Comparison of ENCODE assay signal across 9 cellular contexts in genomic region chr14:94601961-94602391, GRCh38. TPM values are rescaled to one million over a fixed set of nuclear protein-coding genes. Genes with fewer than 3 reads are reported as not detected.
A peak's percentile ranks its signal among the peaks of the same experiment; 100 is the strongest.
DNase-seq lines count a peak whose midpoint lies in the region; FAIRE-seq and TF ChIP-seq lines count a peak whose summit lies in the region.
"Had no signal": no experiment of that assay in that cellular context is flagged by ENCODE, and none has a peak within 500 bp of the region (broad histone marks: within the 10 kb centered on the region; RNA-seq: fewer than 3 reads in every experiment).

No MANE protein-coding gene starts in this region.

- H2BK20ac ChIP-seq in H9 (ENCODE audit: low read depth, low read length, poor library complexity, severe bottlenecking), result no peak overlapping the region

- H3K9ac ChIP-seq in H9 (ENCODE audit: extremely low read depth, insufficient read length, low read length) (no peak overlapping the region), mammary epithelial cell (ENCODE audit: insufficient read depth, low read length) (no peak overlapping the region), keratinocyte (ENCODE audit: control insufficient read depth, extremely low read depth, insufficient read depth, low read length) (no peak overlapping the region), Karpas-422 (ENCODE audit: low read length) (no peak overlapping the region)

- peak; percentile 88 for FAIRE-seq in keratinocyte (lab: Jason Lieb, UNC)

- H3K27ac ChIP-seq in H9 (ENCODE audit: insufficient read length, low read depth, low read length), result no peak overlapping the region
- peak overlapping the region; percentile 33 for H3K27ac ChIP-seq in mammary epithelial cell (ENCODE audit: insufficient read depth, low read depth, low read length)
- H3K27ac ChIP-seq in keratinocyte (ENCODE audit: control insufficient read depth, insufficient read depth, low read length), result peak overlapping the region; percentile 33
- peak overlapping the region; percentile 29 to 89 (median 84) for H3K27ac ChIP-seq in stomach
- no peak overlapping the region for H3K27ac ChIP-seq in Karpas-422 (ENCODE audit: low read length)

- H3K23ac ChIP-seq in H9 (ENCODE audit: insufficient read length, low read depth, low read length), result no peak overlapping the region

- no peak overlapping the region for H2BK120ac ChIP-seq in H9 (ENCODE audit: low read depth, low read length, poor library complexity, severe bottlenecking)

- no peak overlapping the region for H3K18ac ChIP-seq in H9 (ENCODE audit: insufficient read length, low read depth, low read length)

- BruUV-seq in mammary epithelial cell (replicated peaks; lab: Mats Ljungman, UMichigan), result no TSS peak

- H3K79me2 ChIP-seq in H9 (ENCODE audit: insufficient read depth, low read length), result no peaks in the 10 kb centered on the region
- H3K79me2 ChIP-seq in mammary epithelial cell (ENCODE audit: insufficient read depth, low read length), result no peaks in the 10 kb centered on the region
- no peaks in the 10 kb centered on the region for H3K79me2 ChIP-seq in keratinocyte (ENCODE audit: control insufficient read depth, insufficient read depth, low read length)
- H3K79me2 ChIP-seq in Karpas-422 (ENCODE audit: low read length), result no peaks in the 10 kb centered on the region

- H3K4me1 ChIP-seq in H9 (ENCODE audit: insufficient read depth, low read length) (0 out of 2 replicates have a peak, but pooled peaks cover 2% of the 10 kb centered on the region), mammary epithelial cell (ENCODE audit: insufficient read depth, low read length) (peaks cover 49% of the 10 kb centered on the region), keratinocyte (ENCODE audit: control insufficient read depth, extremely low read depth, insufficient read depth, low read length) (peaks cover 35% of the 10 kb centered on the region), stomach (peaks cover 20 to 47% (median 36%) of the 10 kb centered on the region in 4 donors), Karpas-422 (ENCODE audit: low read length) (no peaks in the 10 kb centered on the region)

- no peak overlapping the region for H2BK12ac ChIP-seq in H9 (ENCODE audit: insufficient read length, low read depth, low read length)

- H3K9me1 ChIP-seq in keratinocyte (ENCODE audit: control insufficient read depth, extremely low read depth, insufficient read depth, low read length), result no peaks in the 10 kb centered on the region

- no peak for TF ChIP-seq EP300 in stomach (IDR thresholded peaks at IDR 0.05)

- no peak for TF ChIP-seq CTCF in H9 (conservative IDR thresholded peaks at IDR 0.05)
- TF ChIP-seq CTCF in mammary epithelial cell (conservative IDR thresholded peaks at IDR 0.05 in 1 of 2, IDR thresholded peaks at IDR 0.05 in 1 of 2; ENCODE audit: extremely low read depth in 1 of 2, insufficient read depth in 1 of 2, low read depth in 1 of 2, low read length in 2 of 2), result no peak
- no peak for TF ChIP-seq CTCF in keratinocyte (optimal IDR thresholded peaks at IDR 0.05 in 1 of 3, IDR thresholded peaks at IDR 0.05 in 1 of 3, conservative IDR thresholded peaks at IDR 0.05 in 1 of 3; ENCODE audit: extremely low read depth in 1 of 3, insufficient read depth in 2 of 3, low read length in 3 of 3)
- TF ChIP-seq CTCF in stomach (IDR thresholded peaks at IDR 0.05), result no peak
- TF ChIP-seq CTCF in GM13977 (IDR thresholded peaks at IDR 0.05; ENCODE audit: extremely low read depth, insufficient read depth, missing control alignments), result no peak

- peaks cover 0 to 5% (median 0%) of the 10 kb centered on the region in 3 experiments; a peak in 3 of 7 replicates for H3K36me3 Mint-ChIP-seq in H9 (ENCODE audit: insufficient read depth in 1 of 3, low read depth in 3 of 3)
- no peaks in the 10 kb centered on the region for H3K36me3 Mint-ChIP-seq in activated naive CD8-positive, alpha-beta T cell treated with anti-CD3 and anti-CD28 coated beads for 36 hours
- H3K36me3 Mint-ChIP-seq: activated naive CD8-positive, alpha-beta T cell had no signal

- no peak overlapping the region for H3K14ac ChIP-seq in H9 (ENCODE audit: insufficient read depth, low read length)

- H3K9me3 ChIP-seq in H9 (ENCODE audit: control insufficient read depth, low read depth, low read length), result no peaks in the 10 kb centered on the region
- H3K9me3 ChIP-seq in mammary epithelial cell (replicated peaks; ENCODE audit: insufficient read depth, low read length), result no peaks in the 10 kb centered on the region
- H3K9me3 ChIP-seq in keratinocyte (ENCODE audit: control insufficient read depth, low read depth, low read length), result no peaks in the 10 kb centered on the region
- H3K9me3 ChIP-seq in stomach, result no peaks in the 10 kb centered on the region
- no peaks in the 10 kb centered on the region for H3K9me3 ChIP-seq in Karpas-422 (ENCODE audit: low read length)

- no peak overlapping the region for H3K4ac ChIP-seq in H9 (ENCODE audit: low read depth, low read length)

- CTCF ChIA-PET in mammary epithelial cell (lab: Charles Lee; ENCODE audit: low non-redundant PET), result no interaction called here

- H3K4me2 ChIP-seq in H9 (ENCODE audit: insufficient read depth, insufficient read length, low read length) (no peak overlapping the region), mammary epithelial cell (ENCODE audit: insufficient read depth, low read depth, low read length) (no peak overlapping the region), keratinocyte (ENCODE audit: control insufficient read depth, extremely low read depth, insufficient read depth, low read depth, low read length) (peak overlapping the region; percentile 50), Karpas-422 (ENCODE audit: low read depth, low read length, poor library complexity, severe bottlenecking) (no peak overlapping the region)

- no peak overlapping the region for H2BK5ac ChIP-seq in H9 (ENCODE audit: insufficient read length, low read length)

- H3K27me3 Mint-ChIP-seq in H9 (ENCODE audit: low read depth), result peaks cover 17% of the 10 kb centered on the region
- peaks cover 11% of the 10 kb centered on the region for H3K27me3 Mint-ChIP-seq in activated naive CD8-positive, alpha-beta T cell treated with anti-CD3 and anti-CD28 coated beads for 36 hours
- H3K27me3 Mint-ChIP-seq: activated naive CD8-positive, alpha-beta T cell had no signal

- H2AK5ac ChIP-seq in H9 (ENCODE audit: insufficient read length, low read length), result no peak overlapping the region

- H3K36me3 ChIP-seq in mammary epithelial cell (ENCODE audit: insufficient read depth, low read length), result no peaks in the 10 kb centered on the region
- H3K36me3 ChIP-seq in keratinocyte (ENCODE audit: control insufficient read depth in 2 of 2, extremely low read depth in 1 of 2, insufficient read depth in 2 of 2, low read length in 2 of 2), result no peaks in the 10 kb centered on the region
- no peaks in the 10 kb centered on the region for H3K36me3 ChIP-seq in stomach
- no peaks in the 10 kb centered on the region for H3K36me3 ChIP-seq in Karpas-422 (ENCODE audit: insufficient read depth, low read length)

- no CpG with 5 or more reads among the region's 6 CpGs for WGBS in H9 (ENCODE audit: extremely low coverage, insufficient read length, low lambda C conversion rate)
- WGBS in mammary epithelial cell (ENCODE audit: low coverage, missing lambda C conversion rate), result 4% methylated on average over 6 of the region's 6 CpGs
- WGBS in stomach, 5 donors, result 8 to 28% (median 18%) methylated on average over 6 of the region's 6 CpGs

- no peaks in the 10 kb centered on the region for H3K79me1 ChIP-seq in H9 (ENCODE audit: insufficient read depth, low read depth, low read length, poor library complexity, severe bottlenecking)

- H3K27me3 ChIP-seq in H9 (ENCODE audit: insufficient read depth, low read length) (no peaks in the 10 kb centered on the region), mammary epithelial cell (ENCODE audit: insufficient read depth, low read length) (no peaks in the 10 kb centered on the region), keratinocyte (ENCODE audit: control insufficient read depth, extremely low read depth, insufficient read depth, low read length) (no peaks in the 10 kb centered on the region), stomach (no peaks in the 10 kb centered on the region), Karpas-422 (ENCODE audit: low read length) (no peaks in the 10 kb centered on the region; the same call in 1 of the 2 replicates)

- in situ Hi-C loops in mammary epithelial cell (cut with MboI; ENCODE audit: low sequenced_read_pairs in 2 of 2), result no loop called here
- in situ Hi-C loops in GM13977 (cut with MboI; ENCODE audit: low pct_unique_long_range_greater_than_20kb, low sequenced_read_pairs, unreplicated experiment), result no loop called here

- H3T11ph ChIP-seq in H9 (ENCODE audit: low read length), result no peak overlapping the region

- intact Hi-C loops in mammary epithelial cell (cut with micrococcal nuclease) (no loop called here), stomach (cut with DNase I; ENCODE audit: low total_unique reads) (no loop called here)

- DNase-seq in H9, result peak; percentile 40
- peak; percentile 86 for DNase-seq in mammary epithelial cell
- no peak for DNase-seq in keratinocyte (ENCODE audit: low read depth, low spot score)
- peak; percentile 60 for DNase-seq in stomach
- DNase-seq in stimulated activated CD4-positive, alpha-beta T cell treated with anti-CD3 and anti-CD28 coated beads, Interleukin-2, amount 100 ng/mL, for 48 hours, result no peak
- no peak for DNase-seq in GM13977 (ENCODE audit: low spot score)
- no peak for DNase-seq in activated naive CD8-positive, alpha-beta T cell treated with anti-CD3 and anti-CD28 coated beads for 36 hours
- DNase-seq in Karpas-422, result no peak

- H3K9me3 Mint-ChIP-seq in H9, result no peaks in the 10 kb centered on the region
- H3K9me3 Mint-ChIP-seq in activated naive CD8-positive, alpha-beta T cell treated with anti-CD3 and anti-CD28 coated beads for 36 hours, result no peaks in the 10 kb centered on the region

- H3K4me3 ChIP-seq in mammary epithelial cell (replicated peaks in 1 of 3; ENCODE audit: insufficient read depth in 1 of 3, low read depth in 2 of 3, low read length in 3 of 3) (no peak overlapping the region), keratinocyte (ENCODE audit: control insufficient read depth in 2 of 3, extremely low read depth in 1 of 3, insufficient read depth in 2 of 3, low read depth in 1 of 3, low read length in 3 of 3) (no peak overlapping the region), stomach (no peak overlapping the region), Karpas-422 (ENCODE audit: low read length) (no peak overlapping the region)

- no peaks in the 10 kb centered on the region for H3K23me2 ChIP-seq in H9 (ENCODE audit: insufficient read length, low read depth, low read length, poor library complexity, severe bottlenecking)

- H4K5ac ChIP-seq in H9 (ENCODE audit: insufficient read length, low read depth, low read length), result no peak overlapping the region

- H3K56ac ChIP-seq in H9 (ENCODE audit: insufficient read length, low read depth, low read length), result no peak overlapping the region

- no peaks in the 10 kb centered on the region for H4K20me1 ChIP-seq in H9 (ENCODE audit: control insufficient read depth, insufficient read depth, insufficient read length)
- H4K20me1 ChIP-seq in mammary epithelial cell (ENCODE audit: insufficient read depth, low read length), result no peaks in the 10 kb centered on the region
- H4K20me1 ChIP-seq in keratinocyte (ENCODE audit: control insufficient read depth, extremely low read depth, insufficient read depth, low read length), result no peaks in the 10 kb centered on the region
- no peaks in the 10 kb centered on the region; the same call in 1 of the 2 replicates for H4K20me1 ChIP-seq in Karpas-422 (ENCODE audit: insufficient read depth, low read depth, low read length)

- H2AFZ ChIP-seq in H9 (ENCODE audit: low read length) (no peak overlapping the region), mammary epithelial cell (ENCODE audit: low read depth, low read length) (peak overlapping the region; percentile 77), keratinocyte (ENCODE audit: control insufficient read depth, low read length) (peak overlapping the region; percentile 74), Karpas-422 (ENCODE audit: low read length) (no peak overlapping the region)

- H3K4me3 Mint-ChIP-seq in H9, result no peak overlapping the region
- H3K4me3 Mint-ChIP-seq in activated naive CD8-positive, alpha-beta T cell treated with anti-CD3 and anti-CD28 coated beads for 36 hours, result no peak overlapping the region
- H3K4me3 Mint-ChIP-seq: activated naive CD8-positive, alpha-beta T cell had no signal

- H3K4me1 Mint-ChIP-seq in H9, result peaks cover 20 to 24% of the 10 kb centered on the region in 2 experiments
- H3K4me1 Mint-ChIP-seq in activated naive CD8-positive, alpha-beta T cell treated with anti-CD3 and anti-CD28 coated beads for 36 hours, result no peaks in the 10 kb centered on the region

- H4K91ac ChIP-seq in H9 (ENCODE audit: insufficient read length, low read depth, low read length), result no peak overlapping the region

- no peak overlapping the region for H4K8ac ChIP-seq in H9 (replicated peaks; ENCODE audit: insufficient read length, low read depth, low read length)

- no peak overlapping the region for H2BK15ac ChIP-seq in H9 (ENCODE audit: low read depth, low read length)

- dilution Hi-C loops in mammary epithelial cell (cut with HindIII; ENCODE audit: low sequenced_read_pairs) (no loop called here), keratinocyte (cut with MboI; ENCODE audit: extremely low pct_ligation_motif_present, low sequenced_read_pairs) (no loop called here)

- H3K9me2 ChIP-seq in Karpas-422 (replicated peaks; ENCODE audit: insufficient read depth, low read length), result no peaks in the 10 kb centered on the region

- TF ChIP-seq POLR2A in stomach (IDR thresholded peaks at IDR 0.05), result no peak

- no peak overlapping the region; a peak in 1 of 7 replicates for H3K27ac Mint-ChIP-seq in H9
- H3K27ac Mint-ChIP-seq in activated naive CD8-positive, alpha-beta T cell treated with anti-CD3 and anti-CD28 coated beads for 36 hours, result no peak overlapping the region
- H3K27ac Mint-ChIP-seq: activated naive CD8-positive, alpha-beta T cell had no signal

RNA-seq across cellular contexts. Expression of gene SERPINA3, which starts 10.2 kb away (rescaled TPM):
- total RNA-seq in H9 (2021) (not detected in 2 replicates), mammary epithelial cell (100 to 1,000 TPM in 1 of 2 donors, 1 to 10 TPM in 1; 5.2 to 998 TPM), stomach (100 to 1,000 TPM in 1 of 5 donors, 10 to 100 TPM in 4; 15.1 to 392 (median 65.9) TPM)
- polyA plus RNA-seq in mammary epithelial cell (17.5 TPM), keratinocyte (0.33 to 1.5 TPM (median 0.50 TPM) in 3 replicates), stomach (1,000 to 10,000 TPM in 1 of 3 donors, 100 to 1,000 TPM in 2; 109 to 1,820 (median 485) TPM)
- polyA minus RNA-seq in mammary epithelial cell (7.9 TPM), keratinocyte (0.99 to 1.1 TPM in 2 of 3 replicates, not detected in the other)
- 2.4 TPM for polyA plus RNA-seq in keratinocyte (2011; ENCODE audit: low read depth)
- 0.53 and 0.94 TPM in 2 replicates for polyA plus RNA-seq in keratinocyte (2011; cell fraction: cytosol; rRNA removed)
- polyA plus RNA-seq in keratinocyte (2011; cell fraction: nucleus; rRNA removed), result 4.0 and 4.3 TPM in 2 replicates
- polyA plus RNA-seq in keratinocyte (2012; ENCODE audit: low replicate concordance), result 0.33 and 6.3 TPM in 2 replicates
- polyA minus RNA-seq in keratinocyte (2011; cell fraction: cytosol; rRNA and poly(A)+ RNA removed), result not detected
- 2.6 and 3.6 TPM in 2 replicates for polyA minus RNA-seq in keratinocyte (2011; cell fraction: nucleus; rRNA and poly(A)+ RNA removed)
- total RNA-seq in activated naive CD8-positive, alpha-beta T cell treated with anti-CD3 and anti-CD28 coated beads for 36 hours, result not detected
- total RNA-seq in Karpas-422 (2014; rRNA removed; shearing (Covaris generic); ENCODE audit: low replicate concordance), result not detected in 2 replicates

RNA-seq across cellular contexts. Expression of gene SERPINA5, which starts 20.8 kb away (rescaled TPM):
- total RNA-seq in H9 (2021) (1.1 and 1.2 TPM in 2 replicates), mammary epithelial cell (1 to 10 TPM in 1 of 2 donors, not detected in 1; 1.7 TPM), stomach (10 to 100 TPM in 1 of 5 donors, 1 to 10 TPM in 2, not detected in 2; 1.7 to 10.7 (median 3.1) TPM)
- polyA plus RNA-seq in mammary epithelial cell (0.22 TPM), keratinocyte (not detected in 3 replicates), stomach (1 to 10 TPM; 2.7 to 5.9 (median 4.6) TPM)
- polyA minus RNA-seq in mammary epithelial cell (not detected), keratinocyte (not detected in 3 replicates)
- polyA plus RNA-seq in keratinocyte (2011; ENCODE audit: low read depth), result not detected
- not detected in 2 replicates for polyA plus RNA-seq in keratinocyte (2011; cell fraction: cytosol; rRNA removed)
- polyA plus RNA-seq in keratinocyte (2011; cell fraction: nucleus; rRNA removed), result not detected in 2 replicates
- not detected in 2 replicates for polyA plus RNA-seq in keratinocyte (2012; ENCODE audit: low replicate concordance)
- polyA minus RNA-seq in keratinocyte (2011; cell fraction: cytosol; rRNA and poly(A)+ RNA removed), result not detected
- polyA minus RNA-seq in keratinocyte (2011; cell fraction: nucleus; rRNA and poly(A)+ RNA removed), result not detected in 2 replicates
- not detected for total RNA-seq in activated naive CD8-positive, alpha-beta T cell treated with anti-CD3 and anti-CD28 coated beads for 36 hours
- total RNA-seq in Karpas-422 (2014; rRNA removed; shearing (Covaris generic); ENCODE audit: low replicate concordance), result not detected in 2 replicates

RNA-seq across cellular contexts. Expression of gene SERPINA4, which starts 40.7 kb away (rescaled TPM):
- total RNA-seq in H9 (2021) (not detected in 2 replicates), mammary epithelial cell (not detected), stomach (10 to 100 TPM in 2 of 5 donors, 1 to 10 TPM in 1, not detected in 2; 4.9 to 27.5 (median 15.8) TPM)
- polyA plus RNA-seq in mammary epithelial cell (not detected), keratinocyte (not detected in 3 replicates), stomach (10 to 100 TPM in 2 of 3 donors, 1 to 10 TPM in 1; 4.7 to 14.8 (median 13.6) TPM)
- polyA minus RNA-seq in mammary epithelial cell (not detected), keratinocyte (not detected in 3 replicates)
- not detected for polyA plus RNA-seq in keratinocyte (2011; ENCODE audit: low read depth)
- polyA plus RNA-seq in keratinocyte (2011; cell fraction: cytosol; rRNA removed), result not detected in 2 replicates
- polyA plus RNA-seq in keratinocyte (2011; cell fraction: nucleus; rRNA removed), result not detected in 2 replicates
- polyA plus RNA-seq in keratinocyte (2012; ENCODE audit: low replicate concordance), result not detected in 2 replicates
- polyA minus RNA-seq in keratinocyte (2011; cell fraction: cytosol; rRNA and poly(A)+ RNA removed), result not detected
- polyA minus RNA-seq in keratinocyte (2011; cell fraction: nucleus; rRNA and poly(A)+ RNA removed), result not detected in 2 replicates
- total RNA-seq in activated naive CD8-positive, alpha-beta T cell treated with anti-CD3 and anti-CD28 coated beads for 36 hours, result not detected
- not detected in 2 replicates for total RNA-seq in Karpas-422 (2014; rRNA removed; shearing (Covaris generic); ENCODE audit: low replicate concordance)

Comparison
In these comparisons a context has a peak if more than half of its experiments do, and no peak if none do; other contexts are left out.
1. DNase-seq: peak in H9 (single experiment), mammary epithelial cell (single experiment) and stomach (single experiment); none in keratinocyte (single experiment), stimulated activated CD4-positive, alpha-beta T cell treated with anti-CD3 and anti-CD28 coated beads, Interleukin-2, amount 100 ng/mL, for 48 hours (0 of 2), GM13977 (single experiment), activated naive CD8-positive, alpha-beta T cell treated with anti-CD3 and anti-CD28 coated beads for 36 hours (single experiment) and Karpas-422 (single experiment).
2. H2AFZ ChIP-seq: peak in mammary epithelial cell (single experiment) and keratinocyte (single experiment); none in H9 (single experiment) and Karpas-422 (single experiment).
3. H3K27ac ChIP-seq: peak in mammary epithelial cell (single experiment), keratinocyte (single experiment) and stomach (5 of 5); none in H9 (single experiment) and Karpas-422 (single experiment).